In the genomic region with DNA sequence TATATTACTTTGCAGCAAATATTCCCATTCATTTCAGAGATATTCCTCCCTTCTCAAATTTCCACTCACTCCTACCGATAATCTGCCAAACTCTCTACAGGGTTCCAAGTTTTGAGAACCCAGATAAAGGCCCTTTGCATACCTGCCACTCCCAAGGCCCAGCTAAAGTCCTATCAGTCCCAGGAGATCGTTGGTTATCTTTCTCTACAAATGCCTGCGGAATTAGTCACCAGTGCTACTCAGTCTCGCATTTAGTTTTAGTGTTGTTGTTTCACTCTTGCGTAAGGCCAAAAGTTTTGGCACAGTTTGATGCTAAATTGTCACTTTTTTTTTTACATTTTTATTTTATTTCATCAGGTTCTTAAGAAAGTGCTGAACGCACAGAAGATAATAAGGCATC, we compare ENCODE assay signal across 11 cellular contexts. TPM values are rescaled to one million over a fixed set of nuclear protein-coding genes. Genes with fewer than 3 reads are reported as not detected.
DNase-seq lines count a peak whose midpoint lies in the region; ATAC-seq and TF ChIP-seq lines count a peak whose summit lies in the region.
"Had no signal": no experiment of that assay in that cellular context is flagged by ENCODE, and none has a peak within 500 bp of the region (broad histone marks: within the 10 kb centered on the region; RNA-seq: fewer than 3 reads in every experiment).

No MANE protein-coding gene starts in this region.

- H3K4me3 ChIP-seq in right atrium auricular region (no peak overlapping the region), body of pancreas (no peak overlapping the region)

- no peak overlapping the region for H3K27ac ChIP-seq in right atrium auricular region
- H3K27ac ChIP-seq in body of pancreas = peak overlapping the region in 2 of 4 donors; percentile 1 to 13

- no peak for TF ChIP-seq CTCF in right atrium auricular region (IDR thresholded peaks at IDR 0.05)
- TF ChIP-seq CTCF in body of pancreas (IDR thresholded peaks at IDR 0.05) = no peak

- H3K9me3 ChIP-seq in right atrium auricular region (no peaks in the 10 kb centered on the region), body of pancreas (no peaks in the 10 kb centered on the region)

- H3K27me3 ChIP-seq in right atrium auricular region (no peaks in the 10 kb centered on the region), body of pancreas (no peaks in the 10 kb centered on the region)

- intact Hi-C loops in Right ventricle myocardium inferior (cut with DNase I) (no loop called here), body of pancreas (cut with DNase I) (no loop called here)

- WGBS in body of pancreas, 2 donors = 36 to 44% methylated on average over 6 of the region's 6 CpGs

- H3K36me3 ChIP-seq in right atrium auricular region (no peaks in the 10 kb centered on the region), body of pancreas (replicated peaks in 1 of 2; ENCODE audit: insufficient read depth in 1 of 2, low read depth in 2 of 2) (no peaks in the 10 kb centered on the region)

- H3K4me1 ChIP-seq in right atrium auricular region (peaks cover 0 to 10% of the 10 kb centered on the region in 2 donors), body of pancreas (peaks cover 18% of the 10 kb centered on the region)

- no peak for TF ChIP-seq POLR2A in body of pancreas (IDR thresholded peaks at IDR 0.05)

- ATAC-seq in Right ventricle myocardium inferior = peak; percentile 93
- ATAC-seq in body of pancreas = peak; percentile 76
- no peak for ATAC-seq in GM21526 (IDR thresholded peaks at IDR 0.05; ENCODE audit: low FRiP score, unreplicated experiment)
- ATAC-seq: activated naive CD4-positive, alpha-beta T cell treated with anti-CD3 and anti-CD28 coated beads, Interleukin-2, amount 50 U/mL, for 72 hours had no signal

- DNase-seq in Right ventricle myocardium inferior (ENCODE audit: missing footprints) = no peak
- no peak for DNase-seq in right atrium auricular region (ENCODE audit: low spot score)
- DNase-seq in body of pancreas = peak in 1 of 4 donors; percentile 35
- DNase-seq in islet precursor cell = peak; percentile 81
- no peak for DNase-seq in NCI-H146 treated with DMSO at 0.1 percent for 48 hours (lab: John Stamatoyannopoulos, UW; ENCODE audit: unreplicated experiment)
- DNase-seq in HCEC 1CT = no peak
- DNase-seq in superior temporal gyrus (ENCODE audit: extremely low spot score) = no peak
- DNase-seq: activated CD4-positive, CD25-positive, alpha-beta regulatory T cell treated with anti-CD3 and anti-CD28 coated beads, Interleukin-2, amount 50 U/mL, for 72 hours; stimulated activated CD4-positive, alpha-beta T cell treated with anti-CD3 and anti-CD28 coated beads, Interleukin-2, amount 100 ng/mL, for 24 hours had no signal

RNA-seq across cellular contexts. Expression of a gene that starts 29.2 kb away (rescaled TPM):
- total RNA-seq in Right ventricle myocardium inferior (7.1 TPM), right atrium auricular region (10 to 100 TPM in 1 of 2 donors, 1 to 10 TPM in 1; 7.8 to 13.4 TPM), body of pancreas (10 to 100 TPM; 23.6 to 37.2 TPM)
